In genomic region chr1:36350659-36351171, GRCh38 we compare ENCODE assay signal across 9 cellular contexts. TPM values are rescaled to one million over a fixed set of nuclear protein-coding genes. Genes with fewer than 3 reads are reported as not detected.
DNase-seq lines count a peak whose midpoint lies in the region; FAIRE-seq and TF ChIP-seq lines count a peak whose summit lies in the region.
"Had no signal": no experiment of that assay in that cellular context is flagged by ENCODE, and none has a peak within 500 bp of the region (broad histone marks: within the 10 kb centered on the region; RNA-seq: fewer than 3 reads in every experiment).

No MANE protein-coding gene starts in this region.

- H3K4me3 Mint-ChIP-seq in activated naive CD8-positive, alpha-beta T cell treated with anti-CD3 and anti-CD28 coated beads for 36 hours, result peak overlapping the region; percentile 5

- peaks cover 23% of the 10 kb centered on the region for H3K4me1 Mint-ChIP-seq in activated naive CD8-positive, alpha-beta T cell treated with anti-CD3 and anti-CD28 coated beads for 36 hours

- CTCF ChIA-PET in AG04450 (lab: Charles Lee), result interaction anchor here (0.8 to 6.4 kb wide), 7 partner anchors 8 to 162 kb away, joined by 3 to 53 read pairs (median 4); partner anchors contain the start of gene EVA1B
- CTCF ChIA-PET in RWPE1 (lab: Yijun Ruan, JAX), result interaction anchor here (0.6 to 1.7 kb wide), 4 partner anchors 8 to 332 kb away, joined by 3 to 8 read pairs (median 4); no protein-coding TSS in a partner anchor

- no peaks in the 10 kb centered on the region for H3K27me3 Mint-ChIP-seq in activated naive CD8-positive, alpha-beta T cell treated with anti-CD3 and anti-CD28 coated beads for 36 hours

- no peaks in the 10 kb centered on the region for H3K9me3 ChIP-seq in AG04450 (ENCODE audit: control insufficient read depth, insufficient read depth, low read length)

- H3K27me3 ChIP-seq in AG04450 (ENCODE audit: control insufficient read depth, insufficient read depth, low read length), result no peaks in the 10 kb centered on the region

- peak overlapping the region; percentile 98 for H3K27ac ChIP-seq in AG04450 (ENCODE audit: low read depth, low read length)
- H3K27ac ChIP-seq in RWPE1, result peak overlapping the region; percentile 92

- no peak for DNase-seq in AG04450 (ENCODE audit: low read depth, low spot score)
- DNase-seq in RWPE1 (ENCODE audit: low spot score), result peak; percentile 82
- DNase-seq in activated naive CD8-positive, alpha-beta T cell treated with anti-CD3 and anti-CD28 coated beads for 36 hours, result peak; percentile 48
- peak; percentile 81 for DNase-seq in iris pigment epithelial cell (ENCODE audit: low read depth)
- peak; percentile 49 for DNase-seq in stimulated activated CD8-positive, alpha-beta memory T cell treated with anti-CD3 and anti-CD28 coated beads, Interleukin-4, amount 100 ng/mL, for 48 hours
- no peak for DNase-seq in NCI-H1417 (lab: John Stamatoyannopoulos, UW)
- no peak for DNase-seq in ecto neural progenitor cell (ENCODE audit: low spot score)
- no peak for DNase-seq in GM12892 (ENCODE audit: insufficient read length)

- peaks cover 15% of the 10 kb centered on the region for H3K36me3 Mint-ChIP-seq in activated naive CD8-positive, alpha-beta T cell treated with anti-CD3 and anti-CD28 coated beads for 36 hours

- no peak for TF ChIP-seq CTCF in AG04450 (IDR thresholded peaks at IDR 0.05; ENCODE audit: low read depth, low read length)
- no peak for TF ChIP-seq CTCF in RWPE1 (conservative IDR thresholded peaks at IDR 0.05; ENCODE audit: low read depth)

- H3K4me3 ChIP-seq in AG04450 (ENCODE audit: low read depth, low read length), result no peak overlapping the region

- no peaks in the 10 kb centered on the region for H3K9me3 Mint-ChIP-seq in activated naive CD8-positive, alpha-beta T cell treated with anti-CD3 and anti-CD28 coated beads for 36 hours

- FAIRE-seq in GM12892 (lab: Jason Lieb, UNC), result no peak
- FAIRE-seq: G401.6 had no signal

- H3K27ac Mint-ChIP-seq in activated naive CD8-positive, alpha-beta T cell treated with anti-CD3 and anti-CD28 coated beads for 36 hours, result peak overlapping the region; percentile 11

- no peak for TF ChIP-seq POLR2A in GM12892 (IDR thresholded peaks at IDR 0.05; ENCODE audit: low read depth, low read length)

- POLR2A ChIA-PET in AG04450 (lab: Yijun Ruan, JAX), result interaction anchor here (0.7 to 3.9 kb wide), 9 partner anchors 9 to 69 kb away, joined by 3 to 21 read pairs (median 4); partner anchors contain the start of genes EVA1B and STK40
- POLR2A ChIA-PET in RWPE1 (lab: Yijun Ruan, JAX; ENCODE audit: low non-redundant PET), result interaction anchor here (0.5 to 0.6 kb wide), 2 partner anchors 86 to 494 kb away, joined by 3 read pairs; no protein-coding TSS in a partner anchor

RNA-seq across cellular contexts. Expression of gene EVA1B, which starts 27.3 kb away (rescaled TPM):
- polyA plus RNA-seq in AG04450 (2011; rRNA removed), result 27.2 and 42.6 TPM in 2 replicates
- 7.7 and 8.1 TPM in 2 replicates for polyA minus RNA-seq in AG04450 (2011; rRNA and poly(A)+ RNA removed)
- total RNA-seq in activated naive CD8-positive, alpha-beta T cell treated with anti-CD3 and anti-CD28 coated beads for 36 hours, result 1 to 10 TPM; 5.3 to 6.3 TPM
- 0.66 TPM for polyA plus RNA-seq in GM12892 (2012; ENCODE audit: missing spikeins)

RNA-seq across cellular contexts. Expression of gene STK40, which starts 35.0 kb away (rescaled TPM):
- polyA plus RNA-seq in AG04450 (2011; rRNA removed), result 26.4 and 30.3 TPM in 2 replicates
- polyA minus RNA-seq in AG04450 (2011; rRNA and poly(A)+ RNA removed), result 40.0 and 53.7 TPM in 2 replicates
- total RNA-seq in activated naive CD8-positive, alpha-beta T cell treated with anti-CD3 and anti-CD28 coated beads for 36 hours, result 10 to 100 TPM; 43.1 to 51.5 TPM
- 14.4 TPM for polyA plus RNA-seq in GM12892 (2012; ENCODE audit: missing spikeins)

RNA-seq across cellular contexts. Expression of gene SH3D21, which starts 44.5 kb away (rescaled TPM):
- polyA plus RNA-seq in AG04450 (2011; rRNA removed), result 1.3 and 1.7 TPM in 2 replicates
- 1.6 and 2.2 TPM in 2 replicates for polyA minus RNA-seq in AG04450 (2011; rRNA and poly(A)+ RNA removed)
- total RNA-seq in activated naive CD8-positive, alpha-beta T cell treated with anti-CD3 and anti-CD28 coated beads for 36 hours, result 1 to 10 TPM; 9.3 to 9.4 TPM
- polyA plus RNA-seq in GM12892 (2012; ENCODE audit: missing spikeins), result 15.3 TPM

RNA-seq across cellular contexts. Expression of gene LSM10, which starts 47.0 kb away (rescaled TPM):
- polyA plus RNA-seq in AG04450 (2011; rRNA removed), result 50.8 and 63.6 TPM in 2 replicates
- polyA minus RNA-seq in AG04450 (2011; rRNA and poly(A)+ RNA removed), result 17.9 and 35.4 TPM in 2 replicates
- 10 to 100 TPM; 64.1 to 66.8 TPM for total RNA-seq in activated naive CD8-positive, alpha-beta T cell treated with anti-CD3 and anti-CD28 coated beads for 36 hours
- 35.5 TPM for polyA plus RNA-seq in GM12892 (2012; ENCODE audit: missing spikeins)

Comparison
In these comparisons a context has a peak if more than half of its experiments do, and no peak if none do; other contexts are left out.
1. DNase-seq: peak in RWPE1 (single experiment), activated naive CD8-positive, alpha-beta T cell treated with anti-CD3 and anti-CD28 coated beads for 36 hours (single experiment), iris pigment epithelial cell (single experiment) and stimulated activated CD8-positive, alpha-beta memory T cell treated with anti-CD3 and anti-CD28 coated beads, Interleukin-4, amount 100 ng/mL, for 48 hours (single experiment); none in AG04450 (single experiment), NCI-H1417 (0 of 3), ecto neural progenitor cell (single experiment) and GM12892 (single experiment).